In the genomic region with DNA sequence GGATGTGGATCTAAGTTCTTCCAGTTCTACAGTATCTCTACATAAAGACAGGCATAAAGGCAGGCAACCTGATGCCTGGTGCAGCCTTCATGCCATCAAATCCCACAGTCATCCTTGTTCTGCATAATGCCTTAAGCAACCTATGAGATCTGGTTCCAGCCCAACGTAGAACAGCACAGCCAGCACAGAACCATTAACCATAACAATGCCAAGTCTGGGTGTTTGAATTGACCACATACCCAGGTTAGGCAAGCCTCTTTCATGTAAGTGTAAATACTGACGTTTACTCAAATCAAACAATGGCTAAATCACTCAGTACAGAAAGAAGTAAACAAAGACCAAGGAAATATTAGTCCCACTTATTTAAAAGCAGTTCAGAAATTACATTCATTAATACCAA, we compare ENCODE assay signal across 18 cellular contexts.
DNase-seq lines count a peak whose midpoint lies in the region; ATAC-seq and TF ChIP-seq lines count a peak whose summit lies in the region.
"Had no signal": no experiment of that assay in that cellular context is flagged by ENCODE, and none has a peak within 500 bp of the region (broad histone marks: within the 10 kb centered on the region; RNA-seq: fewer than 3 reads in every experiment).

No MANE protein-coding gene starts in this region.

- no peak for TF ChIP-seq CTCF in RWPE1 (conservative IDR thresholded peaks at IDR 0.05; ENCODE audit: low read depth)

- POLR2A ChIA-PET in RWPE1 (lab: Yijun Ruan, JAX; ENCODE audit: low non-redundant PET), result no interaction called here

- CTCF ChIA-PET in RWPE1 (lab: Yijun Ruan, JAX), result no interaction called here

- peak; percentile 97 for ATAC-seq in left lobe of liver
- ATAC-seq in HG02870 (IDR thresholded peaks at IDR 0.05; ENCODE audit: unreplicated experiment), result no peak
- ATAC-seq in HG03442 (IDR thresholded peaks at IDR 0.05; ENCODE audit: unreplicated experiment), result no peak
- ATAC-seq in HG02759 (IDR thresholded peaks at IDR 0.05; ENCODE audit: unreplicated experiment), result no peak

- H3K27ac ChIP-seq in RWPE1, result no peak overlapping the region
- H3K27ac ChIP-seq: neutrophil, sigmoid colon, SK-N-MC had no signal

- DNase-seq in COR-L47 (lab: John Stamatoyannopoulos, UW) (peak; percentile 13), NCI-H146 (lab: John Stamatoyannopoulos, UW) (peak; percentile 65), amniotic epithelial cell (ENCODE audit: low read depth) (peak; percentile 6), left lobe of liver (ENCODE audit: low spot score) (peak; percentile 52), RWPE1 (ENCODE audit: low spot score) (no peak)
- DNase-seq: activated CD4-positive, alpha-beta T cell treated with anti-CD3 and anti-CD28 coated beads for 48 hours; activated naive CD4-positive, alpha-beta T cell treated with anti-CD3 and anti-CD28 coated beads, Interleukin-2, amount 10 ng/mL, durations not matched to agents 7 days and 5 days; CD4-positive, alpha-beta T cell; GOT3; Kasumi-1; OCI-M1; sigmoid colon; stimulated activated CD4-positive, alpha-beta T cell treated with anti-CD3 and anti-CD28 coated beads, Interleukin-2, amount 100 ng/mL, for 24 hours had no signal
